ENCODE assay signal across 33 cellular contexts in genomic region chr18:24940416-24940815, GRCh38.
"Had no signal": no experiment of that assay in that cellular context is flagged by ENCODE, and none has a peak within 500 bp of the region (broad histone marks: within the 10 kb centered on the region; RNA-seq: fewer than 3 reads in every experiment).

No MANE protein-coding gene starts in this region.

- ATAC-seq: activated naive CD4-positive, alpha-beta T cell treated with anti-CD3 and anti-CD28 coated beads, Interleukin-2, amount 50 U/mL, for 72 hours; activated naive CD8-positive, alpha-beta T cell treated with anti-CD3 and anti-CD28 coated beads, Interleukin-2, amount 50 U/mL, for 24 hours; activated T-cell treated with anti-CD3 and anti-CD28 coated beads, Interleukin-2, amount 50 U/mL, for 4 hours; activated T-cell treated with anti-CD3 and anti-CD28 coated beads, Interleukin-2, amount 50 U/mL, for 72 hours; activated T-helper 17 cell treated with anti-CD3 and anti-CD28 coated beads, Interleukin-2, amount 50 U/mL, for 72 hours; body of pancreas had no signal

- H3K4me3 ChIP-seq: adrenal gland, ascending aorta, body of pancreas, breast epithelium, cardiac muscle cell had no signal

- H3K27me3 ChIP-seq: adrenal gland, ascending aorta, body of pancreas, brain microvascular endothelial cell, breast epithelium, cardiac muscle cell had no signal

- H3K9me3 ChIP-seq: adrenal gland, ascending aorta, body of pancreas, breast epithelium had no signal

- DNase-seq: activated effector memory CD4-positive, alpha-beta T cell treated with anti-CD3 and anti-CD28 coated beads, Interleukin-2, amount 50 U/mL, for 16 hours; activated effector memory CD4-positive, alpha-beta T cell treated with Interleukin-2 at 50 U/mL for 16 hours; activated gamma-delta T cell; activated gamma-delta T cell treated with Interleukin-2 at 50 U/mL for 16 hours; activated naive CD4-positive, alpha-beta T cell; activated naive CD4-positive, alpha-beta T cell treated with anti-CD3 and anti-CD28 coated beads for 36 hours; activated naive CD4-positive, alpha-beta T cell treated with anti-CD3 and anti-CD28 coated beads, Interleukin-2, amount 10 ng/mL, durations not matched to agents 7 days and 5 days; activated naive CD4-positive, alpha-beta T cell treated with anti-CD3 and anti-CD28 coated beads, Interleukin-2, amount 50 U/mL, for 16 hours; activated naive CD4-positive, alpha-beta T cell treated with Interleukin-2 at 50 U/mL for 16 hours; activated naive CD8-positive, alpha-beta T cell treated with anti-CD3 and anti-CD28 coated beads for 36 hours; activated naive CD8-positive, alpha-beta T cell treated with anti-CD3 and anti-CD28 coated beads, Interleukin-2, amount 10 ng/mL, durations not matched to agents 7 days and 5 days; activated naive CD8-positive, alpha-beta T cell treated with anti-CD3 and anti-CD28 coated beads, Interleukin-2, amount 50 U/mL, for 24 hours; activated T-cell treated with anti-CD3 and anti-CD28 coated beads for 4 hours; activated T-cell treated with anti-CD3 and anti-CD28 coated beads, Interleukin-2, amount 50 U/mL, for 1 hour; activated T-cell treated with anti-CD3 and anti-CD28 coated beads, Interleukin-2, amount 50 U/mL, for 24 hours; activated T-cell treated with anti-CD3 and anti-CD28 coated beads, Interleukin-2, amount 50 U/mL, for 4 hours; activated T-cell treated with anti-CD3 and anti-CD28 coated beads, Interleukin-2, amount 50 U/mL, for 48 hours; activated T-cell treated with anti-CD3 and anti-CD28 coated beads, Interleukin-2, amount 50 U/mL, for 72 hours; adrenal gland; amniotic stem cell; amygdala; anterior cingulate cortex; aorta; body of pancreas; brain microvascular endothelial cell; caudate nucleus; central memory CD4-positive, alpha-beta T cell; cerebellar nuclear complex had no signal

- H3K27ac ChIP-seq: adrenal gland, ascending aorta, body of pancreas, brain microvascular endothelial cell, breast epithelium, cardiac muscle cell had no signal

- H3K4me1 ChIP-seq: adrenal gland, ascending aorta, body of pancreas, breast epithelium had no signal

- H3K36me3 ChIP-seq: adrenal gland, ascending aorta, brain microvascular endothelial cell, breast epithelium, cardiac muscle cell had no signal
